32 cellular contexts compared by ENCODE assay signal in the genomic region with DNA sequence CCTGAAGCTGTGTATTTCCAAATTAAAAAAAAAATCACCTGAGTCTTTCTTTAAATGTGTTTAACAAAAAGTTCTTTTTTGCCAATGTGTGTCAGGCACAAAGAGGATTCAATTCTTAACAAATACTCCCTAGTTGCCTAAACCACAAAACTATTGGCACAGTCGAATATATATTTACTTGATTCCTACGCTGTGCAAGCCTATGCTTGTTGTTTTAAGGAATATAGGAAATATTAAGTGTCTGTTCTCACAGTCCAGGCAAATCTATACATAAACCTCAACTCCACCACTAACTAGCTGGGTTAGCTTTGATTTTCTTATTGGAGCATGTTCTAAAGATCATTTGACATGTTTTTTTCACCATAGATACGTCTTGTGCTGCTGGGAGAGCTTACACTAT.
"Had no signal": no experiment of that assay in that cellular context is flagged by ENCODE, and none has a peak within 500 bp of the region (broad histone marks: within the 10 kb centered on the region; RNA-seq: fewer than 3 reads in every experiment).

No MANE protein-coding gene starts in this region.

- H3K36me3 Mint-ChIP-seq: activated CD8-positive, alpha-beta memory T cell treated with anti-CD3 and anti-CD28 coated beads, Interleukin-2, amount 10 ng/mL, durations not matched to agents 7 days and 5 days; activated naive CD8-positive, alpha-beta T cell treated with anti-CD3 and anti-CD28 coated beads for 36 hours had no signal

- H3K27me3 Mint-ChIP-seq: activated B cell treated with CpG ODN at 0.5 μM for 24 hours; activated CD4-positive, alpha-beta memory T cell treated with anti-CD3 and anti-CD28 coated beads, Interleukin-2, amount 10 ng/mL, durations not matched to agents 7 days and 5 days; activated CD8-positive, alpha-beta memory T cell treated with anti-CD3 and anti-CD28 coated beads, Interleukin-2, amount 10 ng/mL, durations not matched to agents 7 days and 5 days; activated naive CD8-positive, alpha-beta T cell treated with anti-CD3 and anti-CD28 coated beads for 36 hours had no signal

- H3K4me3 Mint-ChIP-seq: activated B cell treated with CpG ODN at 0.5 μM for 24 hours; activated CD4-positive, alpha-beta memory T cell treated with anti-CD3 and anti-CD28 coated beads, Interleukin-2, amount 10 ng/mL, durations not matched to agents 7 days and 5 days; activated CD8-positive, alpha-beta memory T cell treated with anti-CD3 and anti-CD28 coated beads, Interleukin-2, amount 10 ng/mL, durations not matched to agents 7 days and 5 days; activated naive CD8-positive, alpha-beta T cell treated with anti-CD3 and anti-CD28 coated beads for 36 hours had no signal

- H3K9me3 Mint-ChIP-seq: activated B cell treated with CpG ODN at 0.5 μM for 24 hours had no signal

- H3K4me1 Mint-ChIP-seq: activated B cell treated with CpG ODN at 0.5 μM for 24 hours; activated CD4-positive, alpha-beta memory T cell treated with anti-CD3 and anti-CD28 coated beads, Interleukin-2, amount 10 ng/mL, durations not matched to agents 7 days and 5 days; activated CD8-positive, alpha-beta memory T cell treated with anti-CD3 and anti-CD28 coated beads, Interleukin-2, amount 10 ng/mL, durations not matched to agents 7 days and 5 days; activated naive CD8-positive, alpha-beta T cell treated with anti-CD3 and anti-CD28 coated beads for 36 hours had no signal

- DNase-seq: activated B cell treated with CpG ODN at 0.5 μM for 24 hours; activated CD4-positive, alpha-beta memory T cell treated with anti-CD3 and anti-CD28 coated beads, Interleukin-2, amount 10 ng/mL, durations not matched to agents 7 days and 5 days; activated CD4-positive, alpha-beta T cell treated with anti-CD3 and anti-CD28 coated beads for 4 hours; activated CD4-positive, alpha-beta T cell treated with anti-CD3 and anti-CD28 coated beads, Interleukin-2, amount 50 U/mL, for 1 hour; activated CD4-positive, CD25-positive, alpha-beta regulatory T cell treated with anti-CD3 and anti-CD28 coated beads, Interleukin-2, amount 50 U/mL, for 72 hours; activated CD8-positive, alpha-beta memory T cell treated with anti-CD3 and anti-CD28 coated beads for 24 hours; activated CD8-positive, alpha-beta memory T cell treated with anti-CD3 and anti-CD28 coated beads, Interleukin-2, amount 10 ng/mL, durations not matched to agents 7 days and 5 days; activated CD8-positive, alpha-beta memory T cell treated with anti-CD3 and anti-CD28 coated beads, Interleukin-2, amount 50 U/mL, for 48 hours; activated effector memory CD4-positive, alpha-beta T cell treated with anti-CD3 and anti-CD28 coated beads, Interleukin-2, amount 50 U/mL, for 16 hours; activated naive CD4-positive, alpha-beta T cell; activated naive CD4-positive, alpha-beta T cell treated with anti-CD3 and anti-CD28 coated beads, Interleukin-2, amount 50 U/mL, for 16 hours; activated naive CD8-positive, alpha-beta T cell treated with anti-CD3 and anti-CD28 coated beads for 36 hours; activated T-cell treated with anti-CD3 and anti-CD28 coated beads, Interleukin-2, amount 50 U/mL, for 48 hours; amniotic stem cell; aorta; brain microvascular endothelial cell; Kasumi-1; KG1; MM.1S; MV-4-11; NCI-H1092; NCI-H1436 treated with DMSO at 0.1 percent for 48 hours; NCI-H1694 treated with DMSO at 0.1 percent for 48 hours; NCI-H2029; NCI-H345; NCI-H524 treated with DMSO at 0.1 percent for 48 hours; Right ventricle myocardium superior; SW 1271; T-helper 1 cell; T-helper 2 cell; T-helper 9 cell had no signal

- H3K36me3 ChIP-seq: brain microvascular endothelial cell had no signal

- H3K27ac ChIP-seq: brain microvascular endothelial cell, VCaP had no signal

- H3K27ac Mint-ChIP-seq: activated B cell treated with CpG ODN at 0.5 μM for 24 hours; activated CD4-positive, alpha-beta memory T cell treated with anti-CD3 and anti-CD28 coated beads, Interleukin-2, amount 10 ng/mL, durations not matched to agents 7 days and 5 days; activated CD8-positive, alpha-beta memory T cell treated with anti-CD3 and anti-CD28 coated beads, Interleukin-2, amount 10 ng/mL, durations not matched to agents 7 days and 5 days; activated naive CD8-positive, alpha-beta T cell treated with anti-CD3 and anti-CD28 coated beads for 36 hours had no signal

- H3K27me3 ChIP-seq: brain microvascular endothelial cell had no signal

- ATAC-seq: activated CD8-positive, alpha-beta memory T cell treated with anti-CD3 and anti-CD28 coated beads, Interleukin-2, amount 10 ng/mL, durations not matched to agents 7 days and 5 days had no signal
